Comparison of ENCODE assay signal across 19 cellular contexts in the genomic region with DNA sequence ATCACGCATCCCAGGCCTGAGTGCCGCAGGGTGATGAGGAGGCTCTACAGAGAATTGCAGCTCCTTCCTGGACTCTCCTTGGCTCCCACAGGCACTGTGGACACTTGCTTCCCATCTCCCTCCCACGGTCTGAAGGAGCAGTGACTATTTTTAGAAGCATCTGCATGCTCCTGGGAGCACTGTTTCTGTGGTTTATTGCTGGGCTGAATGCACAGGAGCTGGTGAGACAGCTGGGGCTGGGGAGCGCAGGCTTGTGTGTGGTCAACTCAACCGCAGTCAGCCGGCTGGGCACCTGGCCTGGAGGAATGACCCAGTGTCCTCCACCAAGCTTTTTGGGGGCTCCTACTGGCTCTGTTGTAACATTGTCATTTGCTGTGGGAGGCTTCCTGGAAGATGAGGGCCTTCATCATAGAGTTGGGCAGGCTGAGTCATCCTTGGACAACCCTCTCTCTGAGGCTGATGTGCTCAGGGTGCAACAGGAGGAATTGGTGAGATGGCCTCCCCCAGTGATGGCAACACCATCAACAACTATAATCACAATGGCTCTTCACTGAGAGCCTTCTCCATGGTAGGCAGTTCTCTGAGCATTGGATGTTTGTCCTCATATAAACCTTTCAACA. TPM values are rescaled to one million over a fixed set of nuclear protein-coding genes. Genes with fewer than 3 reads are reported as not detected.
DNase-seq lines count a peak whose midpoint lies in the region; ATAC-seq and TF ChIP-seq lines count a peak whose summit lies in the region.
"Had no signal": no experiment of that assay in that cellular context is flagged by ENCODE, and none has a peak within 500 bp of the region (broad histone marks: within the 10 kb centered on the region; RNA-seq: fewer than 3 reads in every experiment).

No MANE protein-coding gene starts in this region.

- H3K27me3 ChIP-seq in heart right ventricle = peaks cover 0 to 11% (median 0%) of the 10 kb centered on the region in 7 donors
- H3K27me3 ChIP-seq in foreskin keratinocyte = peaks cover 28% of the 10 kb centered on the region
- H3K27me3 ChIP-seq: right lobe of liver had no signal

- no peaks in the 10 kb centered on the region for H3K9me3 ChIP-seq in heart right ventricle
- H3K9me3 ChIP-seq: right lobe of liver, suprapubic skin had no signal

- H3K36me3 ChIP-seq in heart right ventricle = no peaks in the 10 kb centered on the region
- H3K36me3 ChIP-seq: right lobe of liver, suprapubic skin had no signal

- peaks cover 0 to 55% (median 20%) of the 10 kb centered on the region in 9 donors for H3K4me1 ChIP-seq in heart right ventricle
- no peaks in the 10 kb centered on the region for H3K4me1 ChIP-seq in foreskin keratinocyte
- H3K4me1 ChIP-seq: right lobe of liver, suprapubic skin had no signal

- peak overlapping the region in 1 of 10 donors; percentile 3 for H3K4me3 ChIP-seq in heart right ventricle
- H3K4me3 ChIP-seq: right lobe of liver, suprapubic skin had no signal

- DNase-seq in EL (peak; percentile 49), RPMI7951 (ENCODE audit: low read depth) (peak; percentile 87), heart right ventricle (peak in 1 of 2 donors; percentile 25), stromal cell of bone marrow (ENCODE audit: low read depth) (peak; percentile 43), foreskin keratinocyte (no peak), islet precursor cell (no peak)
- DNase-seq: activated CD4-positive, alpha-beta T cell treated with anti-CD3 and anti-CD28 coated beads, Interleukin-2, amount 10 ng/mL, durations not matched to agents 7 days and 5 days; activated T-cell treated with anti-CD3 and anti-CD28 coated beads, Interleukin-2, amount 50 U/mL, for 1 hour; DMS 273 treated with DMSO at 0.1 percent for 48 hours; effector CD4-positive, alpha-beta T cell; H7; KBM-7; left cardiac atrium; NCI-H1105; NCI-H69; right lobe of liver; stimulated activated CD4-positive, alpha-beta T cell treated with anti-CD3 and anti-CD28 coated beads, Interleukin-2, amount 100 ng/mL, for 24 hours had no signal

- intact Hi-C loops in heart right ventricle (cut with DNase I) = loop anchor here in 2 of 10 donors (5.0 kb wide), 2 partner anchors 35 to 70 kb away; no protein-coding TSS in a partner anchor

- no peak for TF ChIP-seq CTCF in heart right ventricle (IDR thresholded peaks at IDR 0.05)
- no peak for TF ChIP-seq CTCF in foreskin keratinocyte (conservative IDR thresholded peaks at IDR 0.05)

- H3K27ac ChIP-seq in heart right ventricle (peak overlapping the region in 6 of 10 donors; percentile 2 to 68 (median 50)), foreskin keratinocyte (no peak overlapping the region)
- H3K27ac ChIP-seq: right lobe of liver, suprapubic skin had no signal

- peak in 7 of 8 donors; percentile 36 to 80 (median 50) for ATAC-seq in heart right ventricle
- ATAC-seq in foreskin keratinocyte = no peak
- no peak for ATAC-seq in HG02571 (IDR thresholded peaks at IDR 0.05; ENCODE audit: unreplicated experiment)

- 71 to 79% methylated on average over 6 of the region's 6 CpGs for WGBS in heart right ventricle, 2 donors

RNA-seq across cellular contexts. Expression of a gene that starts 1.7 kb away (rescaled TPM):
- total RNA-seq in RPMI7951 (2014; rRNA removed; shearing (Covaris generic)) = 6.0 and 6.8 TPM in 2 replicates
- 10 to 100 TPM in 5 of 10 donors, 1 to 10 TPM in 5; 5.2 to 16.3 (median 9.2) TPM for total RNA-seq in heart right ventricle
- polyA plus RNA-seq in heart right ventricle = 10 to 100 TPM in 1 of 2 donors, 1 to 10 TPM in 1; 1.9 to 24.1 TPM
- total RNA-seq in foreskin keratinocyte = 0.41 and 1.3 TPM in 2 replicates
- 0.66 and 1.2 TPM in 2 replicates for polyA plus RNA-seq in foreskin keratinocyte

Comparison
In these comparisons a context has a peak if more than half of its experiments do, and no peak if none do; other contexts are left out.
1. DNase-seq: peak in EL (single experiment), RPMI7951 (single experiment) and stromal cell of bone marrow (single experiment); none in foreskin keratinocyte (0 of 2) and islet precursor cell (single experiment).
2. ATAC-seq: peak in heart right ventricle (7 of 8); none in foreskin keratinocyte (single experiment) and HG02571 (single experiment).